8 cellular contexts compared by ENCODE assay signal in genomic region chr15:51888593-51889195, GRCh38. TPM values are rescaled to one million over a fixed set of nuclear protein-coding genes. Genes with fewer than 3 reads are reported as not detected.
DNase-seq lines count a peak whose midpoint lies in the region; ATAC-seq, FAIRE-seq and TF ChIP-seq lines count a peak whose summit lies in the region.

No MANE protein-coding gene starts in this region.

- H3K27ac ChIP-seq in right cardiac atrium (ENCODE audit: low read length) = no peak overlapping the region
- H3K27ac ChIP-seq in PC-9 = peak overlapping the region; percentile 55
- no peak overlapping the region for H3K27ac ChIP-seq in prostate gland

- no peaks in the 10 kb centered on the region for H3K9me3 ChIP-seq in right cardiac atrium (ENCODE audit: control insufficient read depth, low read length)
- no peaks in the 10 kb centered on the region for H3K9me3 ChIP-seq in PC-9 (ENCODE audit: insufficient read depth, low read depth)
- H3K9me3 ChIP-seq in prostate gland = no peaks in the 10 kb centered on the region

- ATAC-seq in Right ventricle myocardium superior (ENCODE audit: poor library complexity) (peak; percentile 45), right cardiac atrium (no peak)

- no peak for FAIRE-seq in GM12891 (lab: Jason Lieb, UNC)

- no peaks in the 10 kb centered on the region for H3K27me3 ChIP-seq in right cardiac atrium (ENCODE audit: control insufficient read depth, insufficient read depth)
- no peaks in the 10 kb centered on the region for H3K27me3 ChIP-seq in PC-9 (ENCODE audit: insufficient read depth, low read depth)
- no peaks in the 10 kb centered on the region for H3K27me3 ChIP-seq in prostate gland (replicated peaks; ENCODE audit: insufficient read depth)

- no TSS peak for BruUV-seq in PC-9 (replicated peaks; lab: Mats Ljungman, UMichigan)

- CTCF ChIA-PET in PC-9 (lab: Charles Lee) = interaction anchor here (0.6 to 1.4 kb wide), 4 partner anchors 11 to 258 kb away, joined by 3 read pairs; no protein-coding TSS in a partner anchor

- H3K4me2 ChIP-seq in PC-9 = peak overlapping the region; percentile 21

- H3K4me3 ChIP-seq in right cardiac atrium (ENCODE audit: low read length) = no peak overlapping the region
- H3K4me3 ChIP-seq in PC-9 = no peak overlapping the region
- no peak overlapping the region for H3K4me3 ChIP-seq in epithelial cell of proximal tubule (ENCODE audit: low read depth, low read length)
- H3K4me3 ChIP-seq in prostate gland = no peak overlapping the region

- H3K79me2 ChIP-seq in PC-9 (ENCODE audit: low read depth) = peaks cover 15% of the 10 kb centered on the region

- TF ChIP-seq CTCF in PC-9 (conservative IDR thresholded peaks at IDR 0.05) (peak; percentile 78), epithelial cell of proximal tubule (conservative IDR thresholded peaks at IDR 0.05; ENCODE audit: low read depth, low read length) (peak; percentile 76), prostate gland (IDR thresholded peaks at IDR 0.05) (peak in 3 of 4 experiments; percentile 55 to 71 (median 63))

- H3K36me3 ChIP-seq in PC-9 (ENCODE audit: low read depth) (0 out of 2 replicates have a peak, but pooled peaks cover 4% of the 10 kb centered on the region), prostate gland (no peaks in the 10 kb centered on the region)

- POLR2A ChIA-PET in PC-9 (lab: Charles Lee; ENCODE audit: unreplicated experiment) = no interaction called here

- H2AFZ ChIP-seq in PC-9 = no peak overlapping the region

- no peaks in the 10 kb centered on the region for H3K9me2 ChIP-seq in PC-9 (ENCODE audit: insufficient read depth)

- no peak for TF ChIP-seq POLR2A in prostate gland (IDR thresholded peaks at IDR 0.05)
- TF ChIP-seq POLR2A in GM12891 (IDR thresholded peaks at IDR 0.05; ENCODE audit: low read depth, low read length) = no peak

- H3K4me1 ChIP-seq in right cardiac atrium (ENCODE audit: control insufficient read depth, insufficient read depth, low read length) (peaks cover 6% of the 10 kb centered on the region), PC-9 (replicated peaks; ENCODE audit: insufficient read depth) (peaks cover 9% of the 10 kb centered on the region), prostate gland (replicated peaks) (no peaks in the 10 kb centered on the region)

- 23% methylated on average over 2 of the region's 2 CpGs for WGBS in right cardiac atrium
- WGBS in prostate gland = 34% methylated on average over 2 of the region's 2 CpGs

- H4K20me1 ChIP-seq in PC-9 (ENCODE audit: insufficient read depth) = peaks cover 7% of the 10 kb centered on the region; the same call in 1 of the 2 replicates

- DNase-seq in Right ventricle myocardium superior (no peak), right cardiac atrium (no peak), PC-9 (no peak), epithelial cell of proximal tubule (ENCODE audit: low read depth) (no peak), prostate gland (ENCODE audit: low spot score) (no peak), occipital lobe (lab: John Stamatoyannopoulos, UW) (no peak), GM12891 (ENCODE audit: insufficient read length, low spot score) (no peak)
- no peak for DNase-seq in stimulated activated naive CD4-positive, alpha-beta T cell treated with Interleukin-2 at 50 U/mL for 16 hours (lab: John Stamatoyannopoulos, UW)

- intact Hi-C loops in Right ventricle myocardium superior (cut with DNase I) = no loop called here
- intact Hi-C loops in right cardiac atrium (cut with DNase I) = no loop called here
- intact Hi-C loops in PC-9 (cut with micrococcal nuclease; ENCODE audit: unreplicated experiment) = no loop called here
- intact Hi-C loops in prostate gland (cut with DNase I) = loop anchor here (5.0 kb wide), 1 partner anchor 254 kb away; no protein-coding TSS in a partner anchor

- H3F3A ChIP-seq in PC-9 (ENCODE audit: insufficient read depth, low read depth) = peaks cover 16% of the 10 kb centered on the region; the same call in 1 of the 2 replicates

TF ChIP-seq in GM12891, 5 proteins besides CTCF, POLR2A, EP300 and RAD21:
- TF ChIP-seq POLR2AphosphoS5 (IDR thresholded peaks at IDR 0.05; ENCODE audit: low read depth, low read length) (no peak), POU2F2 (IDR thresholded peaks at IDR 0.05; ENCODE audit: low read depth, low read length) (no peak), TAF1 (IDR thresholded peaks at IDR 0.05; ENCODE audit: low read depth, low read length) (no peak), PAX5 (IDR thresholded peaks at IDR 0.05; ENCODE audit: insufficient read depth, low read length, severe bottlenecking) (no peak), SPI1 (IDR thresholded peaks at IDR 0.05; ENCODE audit: low read depth, low read length) (no peak)

RNA-seq across cellular contexts. Expression of gene TMOD3, which starts 59.2 kb away (rescaled TPM):
- total RNA-seq in Right ventricle myocardium superior (17.6 TPM), right cardiac atrium (10 to 100 TPM; 23.1 to 29.8 (median 25.5) TPM), PC-9 (2021) (94.9 and 125 TPM in 2 replicates), epithelial cell of proximal tubule (36.0 and 42.2 TPM in 2 replicates), prostate gland (10 to 100 TPM; 17.2 to 19.6 TPM), occipital lobe (81.7 TPM)
- 31.4 TPM for polyA plus RNA-seq in right cardiac atrium
- 7.1 TPM for polyA plus RNA-seq in GM12891 (2012; ENCODE audit: low read depth, missing spikeins)
